ENCODE assay signal across 9 cellular contexts in genomic region chr22:42717197-42717967, GRCh38. TPM values are rescaled to one million over a fixed set of nuclear protein-coding genes. Genes with fewer than 3 reads are reported as not detected.
DNase-seq lines count a peak whose midpoint lies in the region; ATAC-seq and TF ChIP-seq lines count a peak whose summit lies in the region.
"Had no signal": no experiment of that assay in that cellular context is flagged by ENCODE, and none has a peak within 500 bp of the region (broad histone marks: within the 10 kb centered on the region; RNA-seq: fewer than 3 reads in every experiment).

No MANE protein-coding gene starts in this region.

- H3T11ph ChIP-seq in H9 (ENCODE audit: low read length), result no peak overlapping the region

- H3K9ac ChIP-seq in BLaER1 treated with 17β-estradiol and CSF1 and Interleukin-3, amounts not matched to agents 10 nM and 100 nM, result peak overlapping the region in 1 of 11 experiments; percentile 29; a peak in 1 of 22 replicates
- H3K9ac ChIP-seq in H9 (ENCODE audit: extremely low read depth, insufficient read length, low read length), result no peak overlapping the region

- peaks cover 45% of the 10 kb centered on the region for H3K27me3 Mint-ChIP-seq in H9 (ENCODE audit: low read depth)

- H3K4me1 Mint-ChIP-seq in H9, result peaks cover 32 to 43% of the 10 kb centered on the region in 2 experiments

- no peak overlapping the region for H3K27ac ChIP-seq in BLaER1 treated with 17β-estradiol and CSF1 and Interleukin-3, amounts not matched to agents 10 nM and 100 nM
- H3K27ac ChIP-seq in H9 (ENCODE audit: insufficient read length, low read depth, low read length), result no peak overlapping the region

- no peak overlapping the region for H3K4me3 ChIP-seq in BLaER1 treated with 17β-estradiol and CSF1 and Interleukin-3, amounts not matched to agents 10 nM and 100 nM

- H3K4ac ChIP-seq in H9 (ENCODE audit: low read depth, low read length), result no peak overlapping the region

- H2BK15ac ChIP-seq in H9 (ENCODE audit: low read depth, low read length), result no peak overlapping the region

- no peak overlapping the region for H3K27ac Mint-ChIP-seq in H9

- H3K23me2 ChIP-seq in H9 (ENCODE audit: insufficient read length, low read depth, low read length, poor library complexity, severe bottlenecking), result peaks cover 14% of the 10 kb centered on the region

- no peak overlapping the region for H3K56ac ChIP-seq in H9 (ENCODE audit: insufficient read length, low read depth, low read length)

- H3K9me3 ChIP-seq in BLaER1 treated with 17β-estradiol and CSF1 and Interleukin-3, amounts not matched to agents 10 nM and 100 nM (replicated peaks in 1 of 11), result no peaks in the 10 kb centered on the region
- H3K9me3 ChIP-seq in H9 (ENCODE audit: control insufficient read depth, low read depth, low read length), result no peaks in the 10 kb centered on the region

- no peak overlapping the region for H2BK120ac ChIP-seq in H9 (ENCODE audit: low read depth, low read length, poor library complexity, severe bottlenecking)

- H3K23ac ChIP-seq in H9 (ENCODE audit: insufficient read length, low read depth, low read length), result no peak overlapping the region

- H3K36me3 Mint-ChIP-seq in H9 (ENCODE audit: insufficient read depth in 1 of 3, low read depth in 3 of 3), result peaks cover 0 to 2% (median 0%) of the 10 kb centered on the region in 3 experiments; a peak in 2 of 7 replicates

- DNase-seq in H9 (peak; percentile 88), OCI-M1 (lab: John Stamatoyannopoulos, UW) (peak; percentile 69), islet precursor cell (peak; percentile 88), HuH-7.5 (ENCODE audit: low spot score) (no peak), ureter (ENCODE audit: low spot score) (no peak)
- DNase-seq: Calu3 had no signal

- no peak overlapping the region for H2BK12ac ChIP-seq in H9 (ENCODE audit: insufficient read length, low read depth, low read length)

- no peak overlapping the region for H3K18ac ChIP-seq in H9 (ENCODE audit: insufficient read length, low read depth, low read length)

- H3K4me1 ChIP-seq in BLaER1 treated with 17β-estradiol and CSF1 and Interleukin-3, amounts not matched to agents 10 nM and 100 nM, result peaks cover 21 to 50% (median 40%) of the 10 kb centered on the region in 10 experiments
- H3K4me1 ChIP-seq in H9 (ENCODE audit: insufficient read depth, low read length), result peaks cover 8% of the 10 kb centered on the region; the same call in 1 of the 2 replicates

- H4K20me1 ChIP-seq in BLaER1 treated with 17β-estradiol and CSF1 and Interleukin-3, amounts not matched to agents 10 nM and 100 nM, result peaks cover 0 to 45% (median 17%) of the 10 kb centered on the region in 11 experiments; a peak in 15 of 22 replicates
- H4K20me1 ChIP-seq in H9 (ENCODE audit: control insufficient read depth, insufficient read depth, insufficient read length), result no peaks in the 10 kb centered on the region

- H2AFZ ChIP-seq in H9 (ENCODE audit: low read length), result no peak overlapping the region

- H3K9me3 Mint-ChIP-seq in H9, result peaks cover 0 to 5% of the 10 kb centered on the region in 2 experiments; a peak in 1 of 5 replicates

- no peak overlapping the region for H2BK20ac ChIP-seq in H9 (ENCODE audit: low read depth, low read length, poor library complexity, severe bottlenecking)

- H3K27me3 ChIP-seq in BLaER1 treated with 17β-estradiol and CSF1 and Interleukin-3, amounts not matched to agents 10 nM and 100 nM, result peaks cover 53 to 65% (median 57%) of the 10 kb centered on the region in 11 experiments
- H3K27me3 ChIP-seq in H9 (ENCODE audit: insufficient read depth, low read length), result no peaks in the 10 kb centered on the region; the same call in 1 of the 2 replicates

- H2BK5ac ChIP-seq in H9 (ENCODE audit: insufficient read length, low read length), result no peak overlapping the region

- H3K4me2 ChIP-seq in BLaER1 treated with 17β-estradiol and CSF1 and Interleukin-3, amounts not matched to agents 10 nM and 100 nM, result peak overlapping the region in 10 of 11 experiments; percentile 20 to 90 (median 78); a peak in 19 of 22 replicates
- no peak overlapping the region for H3K4me2 ChIP-seq in H9 (ENCODE audit: insufficient read depth, insufficient read length, low read length)

- ATAC-seq in HG03280 (IDR thresholded peaks at IDR 0.05; ENCODE audit: unreplicated experiment) (no peak), HG03159 (IDR thresholded peaks at IDR 0.05; ENCODE audit: unreplicated experiment) (no peak)

- TF ChIP-seq CTCF in H9 (conservative IDR thresholded peaks at IDR 0.05), result no peak

- H3K36me3 ChIP-seq in BLaER1 treated with 17β-estradiol and CSF1 and Interleukin-3, amounts not matched to agents 10 nM and 100 nM, result no peaks in the 10 kb centered on the region

- H4K5ac ChIP-seq in H9 (ENCODE audit: insufficient read length, low read depth, low read length), result no peak overlapping the region

- WGBS in H9 (ENCODE audit: extremely low coverage, insufficient read length, low lambda C conversion rate), result no CpG with 5 or more reads among the region's 9 CpGs

- H3K4me3 Mint-ChIP-seq in H9, result peak overlapping the region in 1 of 2 experiments; percentile 2; a peak in 3 of 5 replicates

- H2AK5ac ChIP-seq in H9 (ENCODE audit: insufficient read length, low read length), result no peak overlapping the region

- no peak overlapping the region for H4K8ac ChIP-seq in H9 (replicated peaks; ENCODE audit: insufficient read length, low read depth, low read length)

- no peaks in the 10 kb centered on the region for H3K79me2 ChIP-seq in H9 (ENCODE audit: insufficient read depth, low read length)

- H3K14ac ChIP-seq in H9 (ENCODE audit: insufficient read depth, low read length), result no peak overlapping the region

- H4K91ac ChIP-seq in H9 (ENCODE audit: insufficient read length, low read depth, low read length), result no peak overlapping the region

- H3K79me1 ChIP-seq in H9 (ENCODE audit: insufficient read depth, low read depth, low read length, poor library complexity, severe bottlenecking), result no peaks in the 10 kb centered on the region

RNA-seq across cellular contexts. Expression of gene A4GALT, which starts 3.3 kb away (rescaled TPM):
- total RNA-seq in H9 (2021) (3.4 and 4.8 TPM in 2 replicates), ureter (57.9 TPM)

Comparison
In these comparisons a context has a peak if more than half of its experiments do, and no peak if none do; other contexts are left out.
1. DNase-seq: peak in H9 (single experiment), OCI-M1 (single experiment) and islet precursor cell (single experiment); none in HuH-7.5 (single experiment) and ureter (single experiment).
2. RNA of gene A4GALT, which starts 3.3 kb away (total RNA-seq): 57.9 TPM in ureter (single experiment); 3.4 to 4.8 TPM in H9; every median in the first group is over 10 times any median in the second.